8 cellular contexts compared by ENCODE assay signal in the genomic region with DNA sequence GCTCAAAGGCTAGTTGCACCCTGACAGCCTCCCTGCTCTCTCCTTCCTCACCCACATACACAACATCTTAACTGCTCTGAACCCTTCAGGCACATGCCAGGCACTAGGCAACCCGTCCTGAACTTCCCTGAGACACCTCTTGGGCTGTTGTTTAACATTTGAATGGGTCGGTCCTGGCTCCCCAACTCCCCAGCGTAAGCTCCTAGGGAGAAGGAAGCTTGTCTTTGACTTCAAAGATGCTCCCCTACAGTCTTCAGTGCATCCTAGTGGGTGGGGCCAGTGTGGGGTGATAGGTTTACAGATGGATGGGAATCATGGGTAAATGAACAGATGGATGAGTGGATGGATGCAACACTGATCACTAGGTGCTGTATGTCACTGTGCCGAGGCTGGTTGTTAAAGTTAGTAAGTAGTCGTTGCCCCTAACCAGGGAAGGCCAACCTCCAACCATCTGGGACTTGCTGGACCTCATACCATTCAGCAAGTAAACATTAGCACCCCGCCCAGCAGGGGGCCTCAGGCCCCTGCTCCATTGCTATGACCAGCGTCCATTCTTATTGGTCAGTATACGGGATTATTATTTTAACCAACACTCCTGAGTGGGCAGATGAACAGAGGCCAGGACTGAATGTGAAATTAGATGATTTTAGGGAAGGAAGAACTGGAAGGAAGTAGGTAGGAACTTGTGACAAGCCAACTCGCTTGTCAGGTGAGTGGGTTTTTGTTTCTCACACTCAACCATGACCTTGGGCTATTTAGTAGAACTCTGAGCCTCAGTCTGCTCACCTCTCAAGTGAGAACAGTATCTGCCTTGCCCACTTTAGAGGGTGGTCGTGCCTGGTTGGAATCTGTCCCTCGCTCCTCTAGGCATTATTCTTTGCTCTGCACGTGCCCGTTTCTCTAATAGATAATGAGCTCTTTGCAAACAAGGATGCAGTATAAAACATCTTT.
A peak's percentile ranks its signal among the peaks of the same experiment; 100 is the strongest.
DNase-seq lines count a peak whose midpoint lies in the region; ATAC-seq, FAIRE-seq and TF ChIP-seq lines count a peak whose summit lies in the region.

No MANE protein-coding gene starts in this region.

- no peak overlapping the region for H3K27ac ChIP-seq in A549
- H3K27ac ChIP-seq in colonic mucosa = no peak overlapping the region
- H3K27ac ChIP-seq in aorta (ENCODE audit: low read depth in 1 of 2, low read length in 2 of 2) = no peak overlapping the region

- H3K27me3 ChIP-seq in colonic mucosa (no peaks in the 10 kb centered on the region), aorta (ENCODE audit: control insufficient read depth in 1 of 2, insufficient read depth in 2 of 2, low read length in 1 of 2) (no peaks in the 10 kb centered on the region)

- H3K4me3 ChIP-seq in A549 (no peak overlapping the region), colonic mucosa (no peak overlapping the region), aorta (ENCODE audit: low read length in 2 of 2) (no peak overlapping the region)

- peak; percentile 50 to 60 for TF ChIP-seq RAD21 in A549 (conservative IDR thresholded peaks at IDR 0.05 in 1 of 2, IDR thresholded peaks at IDR 0.05 in 1 of 2)

- POLR2A ChIA-PET in A549 (lab: Yijun Ruan, JAX) = no interaction called here

- peaks cover 7% of the 10 kb centered on the region; the same call in 2 of the 3 replicates for H3K4me1 ChIP-seq in A549
- H3K4me1 ChIP-seq in colonic mucosa = no peaks in the 10 kb centered on the region
- H3K4me1 ChIP-seq in aorta (ENCODE audit: control insufficient read depth in 1 of 2, insufficient read depth in 2 of 2, low read length in 2 of 2) = no peaks in the 10 kb centered on the region

- FAIRE-seq in A549 (lab: Jason Lieb, UNC) (no peak), GM12891 (lab: Jason Lieb, UNC) (peak; percentile 80)

- DNase-seq in A549 (ENCODE audit: low read depth in 1 of 2, low spot score in 1 of 2) = peak; percentile 18 to 36
- DNase-seq in GM12891 (ENCODE audit: insufficient read length, low spot score) = no peak
- peak; percentile 8 for DNase-seq in NCI-H526 treated with DMSO at 0.1 percent for 48 hours (lab: John Stamatoyannopoulos, UW)
- DNase-seq in colonic mucosa = peak; percentile 66
- DNase-seq in medulla oblongata (ENCODE audit: extremely low spot score) = peak; percentile 67
- peak; percentile 79 to 91 for DNase-seq in aorta
- no peak for DNase-seq in activated CD4-positive, CD25-positive, alpha-beta regulatory T cell (lab: John Stamatoyannopoulos, UW)

- intact Hi-C loops in colonic mucosa (cut with DNase I) (loop anchor here (5.0 kb wide), 1 partner anchor 129 kb away; no protein-coding TSS in a partner anchor), aorta (cut with DNase I) (loop anchor here (1.0 to 5.0 kb wide), 3 partner anchors 129 to 219 kb away; no protein-coding TSS in a partner anchor)

- 71% methylated on average over 13 of the region's 13 CpGs for WGBS in A549 (ENCODE audit: missing lambda C conversion rate)
- WGBS in aorta, 2 donors = 58 to 65% methylated on average over 13 of the region's 13 CpGs

- TF ChIP-seq EP300 in A549 (IDR thresholded peaks at IDR 0.05) = no peak

- TF ChIP-seq POLR2A in A549 (IDR thresholded peaks at IDR 0.05; ENCODE audit: low read length) (no peak), GM12891 (IDR thresholded peaks at IDR 0.05; ENCODE audit: low read depth, low read length) (no peak)

- no peaks in the 10 kb centered on the region for H3K36me3 ChIP-seq in colonic mucosa
- no peaks in the 10 kb centered on the region for H3K36me3 ChIP-seq in aorta (ENCODE audit: control insufficient read depth in 1 of 2, insufficient read depth in 2 of 2, low read length in 1 of 2)

- H3K9ac ChIP-seq in colonic mucosa (ENCODE audit: low read depth in 2 of 2, low read length in 2 of 2) = no peak overlapping the region

- H3K4me2 ChIP-seq in A549 = no peak overlapping the region

- peak; percentile 64 to 88; a peak in 4 of 6 replicates for ATAC-seq in A549
- ATAC-seq in aorta (ENCODE audit: low FRiP score) = peak; percentile 80
- ATAC-seq in HG02588 (IDR thresholded peaks at IDR 0.05; ENCODE audit: unreplicated experiment) = no peak

- CTCF ChIA-PET in A549 (lab: Yijun Ruan, JAX) = interaction anchor here (0.7 to 1.5 kb wide), 9 partner anchors 16 to 221 kb away, joined by 3 to 5 read pairs (median 3); no protein-coding TSS in a partner anchor

- H3K9me3 ChIP-seq in A549 (no peaks in the 10 kb centered on the region), colonic mucosa (no peaks in the 10 kb centered on the region), aorta (ENCODE audit: control insufficient read depth, low read length) (no peaks in the 10 kb centered on the region)

- peak; percentile 25; the same call in 2 of the 3 replicates for TF ChIP-seq CTCF in A549 (IDR thresholded peaks at IDR 0.05)
- TF ChIP-seq CTCF in colonic mucosa (IDR thresholded peaks at IDR 0.05) = peak; percentile 55

TF ChIP-seq in A549, 52 proteins besides CTCF, POLR2A, EP300 and RAD21:
- TF ChIP-seq MAZ (IDR thresholded peaks at IDR 0.05; ENCODE audit: borderline replicate concordance, low read depth, low read length) (no peak), SMC3 (IDR thresholded peaks at IDR 0.05) (peak; percentile 44; the same call in 2 of the 3 replicates)

TF ChIP-seq in GM12891, 5 proteins besides CTCF, POLR2A, EP300 and RAD21:
- TF ChIP-seq TAF1 (IDR thresholded peaks at IDR 0.05; ENCODE audit: low read depth, low read length) = no peak
- no peak for TF ChIP-seq SPI1 (IDR thresholded peaks at IDR 0.05; ENCODE audit: low read depth, low read length)
- TF ChIP-seq POLR2AphosphoS5 (IDR thresholded peaks at IDR 0.05; ENCODE audit: low read depth, low read length) = no peak
- no peak for TF ChIP-seq PAX5 (IDR thresholded peaks at IDR 0.05; ENCODE audit: insufficient read depth, low read length, severe bottlenecking)
- TF ChIP-seq POU2F2 (IDR thresholded peaks at IDR 0.05; ENCODE audit: low read depth, low read length) = no peak

Comparison
In these comparisons a context has a peak if more than half of its experiments do, and no peak if none do; other contexts are left out.
1. DNase-seq: peak in A549 (2 of 2), NCI-H526 treated with DMSO at 0.1 percent for 48 hours (single experiment), colonic mucosa (single experiment), medulla oblongata (single experiment) and aorta (2 of 2); none in GM12891 (single experiment) and activated CD4-positive, CD25-positive, alpha-beta regulatory T cell (0 of 4).